ENCODE assay signal across 17 cellular contexts in genomic region chr6:43913388-43914271, GRCh38.
DNase-seq lines count a peak whose midpoint lies in the region; ATAC-seq and TF ChIP-seq lines count a peak whose summit lies in the region.
"Had no signal": no experiment of that assay in that cellular context is flagged by ENCODE, and none has a peak within 500 bp of the region (broad histone marks: within the 10 kb centered on the region; RNA-seq: fewer than 3 reads in every experiment).

No MANE protein-coding gene starts in this region.

- no peak overlapping the region for H3K4me3 Mint-ChIP-seq in Caco-2 (ENCODE audit: unreplicated experiment)
- H3K4me3 Mint-ChIP-seq: activated CD8-positive, alpha-beta memory T cell treated with anti-CD3 and anti-CD28 coated beads, Interleukin-2, amount 10 ng/mL, durations not matched to agents 7 days and 5 days; activated naive CD8-positive, alpha-beta T cell; memory B cell; WTC11 had no signal

- TF ChIP-seq CTCF in Caco-2 (IDR thresholded peaks at IDR 0.05; ENCODE audit: insufficient read depth in 1 of 2, low read depth in 1 of 2, low read length in 1 of 2, severe bottlenecking in 1 of 2, unreplicated experiment in 1 of 2) = no peak
- no peak for TF ChIP-seq CTCF in RWPE1 (conservative IDR thresholded peaks at IDR 0.05; ENCODE audit: low read depth)
- TF ChIP-seq CTCF in fibroblast of mammary gland (conservative IDR thresholded peaks at IDR 0.05; ENCODE audit: control insufficient read depth, insufficient read depth, low read depth, low read length) = no peak
- TF ChIP-seq CTCF in osteoblast (IDR thresholded peaks at IDR 0.05; ENCODE audit: extremely low read depth, low read depth, low read length) = no peak

- no peak for DNase-seq in Caco-2
- no peak for DNase-seq in RWPE1 (ENCODE audit: low spot score)
- DNase-seq in fibroblast of mammary gland (ENCODE audit: low read depth) = peak; percentile 37
- DNase-seq in osteoblast (ENCODE audit: insufficient read length, low spot score, missing footprints) = peak; percentile 25
- no peak for DNase-seq in epidermal melanocyte (ENCODE audit: insufficient read length, low spot score)
- no peak for DNase-seq in SIG-M5 (lab: John Stamatoyannopoulos, UW)
- DNase-seq in NCI-H2081 (lab: John Stamatoyannopoulos, UW) = no peak
- DNase-seq: activated CD8-positive, alpha-beta memory T cell treated with anti-CD3 and anti-CD28 coated beads, Interleukin-2, amount 10 ng/mL, durations not matched to agents 7 days and 5 days; NCI-H1092; NCI-H2227 treated with DMSO at 0.1 percent for 48 hours; SW 1271 had no signal

- no peak overlapping the region for H2AFZ ChIP-seq in osteoblast (ENCODE audit: low read length)

- no peaks in the 10 kb centered on the region for H3K27me3 Mint-ChIP-seq in Caco-2 (ENCODE audit: insufficient read depth, unreplicated experiment)
- H3K27me3 Mint-ChIP-seq: activated naive CD8-positive, alpha-beta T cell had no signal

- ATAC-seq in GM21529 (IDR thresholded peaks at IDR 0.05; ENCODE audit: unreplicated experiment) = no peak
- ATAC-seq: activated CD8-positive, alpha-beta memory T cell treated with anti-CD3 and anti-CD28 coated beads, Interleukin-2, amount 10 ng/mL, durations not matched to agents 7 days and 5 days had no signal

- peaks cover 7% of the 10 kb centered on the region for H3K36me3 Mint-ChIP-seq in Caco-2 (ENCODE audit: insufficient read depth, unreplicated experiment)
- H3K36me3 Mint-ChIP-seq: activated CD8-positive, alpha-beta memory T cell treated with anti-CD3 and anti-CD28 coated beads, Interleukin-2, amount 10 ng/mL, durations not matched to agents 7 days and 5 days; activated naive CD8-positive, alpha-beta T cell; memory B cell; WTC11 had no signal

- H3K27me3 ChIP-seq in Caco-2 (replicated peaks; ENCODE audit: control insufficient read depth, insufficient read depth, low read length) (no peaks in the 10 kb centered on the region), osteoblast (ENCODE audit: insufficient read depth, low read length) (no peaks in the 10 kb centered on the region)
- H3K27me3 ChIP-seq: suprapubic skin had no signal

- H3K4me3 ChIP-seq in Caco-2 (ENCODE audit: low read depth, low read length) (no peak overlapping the region), fibroblast of mammary gland (ENCODE audit: control insufficient read depth, low read depth, low read length) (no peak overlapping the region), osteoblast (ENCODE audit: insufficient read depth, low read length) (no peak overlapping the region)
- H3K4me3 ChIP-seq: coronary artery, suprapubic skin had no signal

- intact Hi-C loops in Caco-2 (cut with micrococcal nuclease; ENCODE audit: unreplicated experiment) = loop anchor here (5.0 kb wide), 2 partner anchors 61 to 159 kb away; no protein-coding TSS in a partner anchor

- no peaks in the 10 kb centered on the region for H3K79me2 ChIP-seq in osteoblast (ENCODE audit: insufficient read depth, low read length)

- H3K9me3 ChIP-seq in Caco-2 (no peaks in the 10 kb centered on the region), osteoblast (ENCODE audit: low read depth, low read length) (no peaks in the 10 kb centered on the region)
- H3K9me3 ChIP-seq: suprapubic skin had no signal

- no TSS peak for BruUV-seq in Caco-2 (replicated peaks; lab: Mats Ljungman, UMichigan)

- H3K4me1 ChIP-seq in Caco-2 (peaks cover 57% of the 10 kb centered on the region), osteoblast (ENCODE audit: insufficient read depth, low read length) (peaks cover 44% of the 10 kb centered on the region)

- CTCF ChIA-PET in Caco-2 (lab: Charles Lee) (interaction anchor here (1.2 to 1.3 kb wide), 2 partner anchors 13 to 165 kb away, joined by 3 to 10 read pairs; no protein-coding TSS in a partner anchor), RWPE1 (lab: Yijun Ruan, JAX) (interaction anchor here (1.3 kb wide), 1 partner anchor 161 kb away, joined by 3 read pairs; no protein-coding TSS in a partner anchor)

- H3K4me2 ChIP-seq in osteoblast (ENCODE audit: insufficient read depth, low read length) = no peak overlapping the region

- H3K27ac ChIP-seq in RWPE1 (peak overlapping the region; percentile 22; the same call in 1 of the 2 replicates), osteoblast (ENCODE audit: low read depth, low read length) (no peak overlapping the region)
- H3K27ac ChIP-seq: coronary artery, suprapubic skin had no signal

- H3K4me1 Mint-ChIP-seq in Caco-2 (ENCODE audit: low read depth, unreplicated experiment) = peaks cover 22% of the 10 kb centered on the region
- H3K4me1 Mint-ChIP-seq: activated CD8-positive, alpha-beta memory T cell treated with anti-CD3 and anti-CD28 coated beads, Interleukin-2, amount 10 ng/mL, durations not matched to agents 7 days and 5 days had no signal

- no peaks in the 10 kb centered on the region for H4K20me1 ChIP-seq in osteoblast (ENCODE audit: insufficient read depth, low read length)

- H3K27ac Mint-ChIP-seq in Caco-2 (ENCODE audit: unreplicated experiment) = peak overlapping the region; percentile 94
- H3K27ac Mint-ChIP-seq: activated CD8-positive, alpha-beta memory T cell treated with anti-CD3 and anti-CD28 coated beads, Interleukin-2, amount 10 ng/mL, durations not matched to agents 7 days and 5 days; activated naive CD8-positive, alpha-beta T cell; memory B cell; WTC11 had no signal

- no peaks in the 10 kb centered on the region for H3K9me3 Mint-ChIP-seq in Caco-2 (ENCODE audit: unreplicated experiment)
- H3K9me3 Mint-ChIP-seq: memory B cell, WTC11 had no signal

- H3K36me3 ChIP-seq in Caco-2 (ENCODE audit: control insufficient read depth, insufficient read depth, low read length) (no peaks in the 10 kb centered on the region), osteoblast (ENCODE audit: insufficient read depth, low read length) (no peaks in the 10 kb centered on the region)
- H3K36me3 ChIP-seq: suprapubic skin had no signal

- POLR2A ChIA-PET in Caco-2 (lab: Charles Lee) (interaction anchor here (0.5 to 1.0 kb wide), 2 partner anchors 13 to 14 kb away, joined by 3 to 4 read pairs; no protein-coding TSS in a partner anchor), RWPE1 (lab: Yijun Ruan, JAX; ENCODE audit: low non-redundant PET) (no interaction called here)

Comparison
In these comparisons a context has a peak if more than half of its experiments do, and no peak if none do; other contexts are left out.
1. DNase-seq: peak in fibroblast of mammary gland (single experiment) and osteoblast (single experiment); none in Caco-2 (0 of 2), RWPE1 (single experiment), epidermal melanocyte (single experiment), SIG-M5 (single experiment) and NCI-H2081 (0 of 2).